15 cellular contexts compared by ENCODE assay signal in genomic region chr5:144812770-144813169, GRCh38.
DNase-seq lines count a peak whose midpoint lies in the region; ATAC-seq and TF ChIP-seq lines count a peak whose summit lies in the region.
"Had no signal": no experiment of that assay in that cellular context is flagged by ENCODE, and none has a peak within 500 bp of the region (broad histone marks: within the 10 kb centered on the region; RNA-seq: fewer than 3 reads in every experiment).

No MANE protein-coding gene starts in this region.

- TF ChIP-seq CTCF in PC-3 (conservative IDR thresholded peaks at IDR 0.05; ENCODE audit: low read depth, low read length): no peak
- no peak for TF ChIP-seq CTCF in fibroblast of mammary gland (conservative IDR thresholded peaks at IDR 0.05; ENCODE audit: control insufficient read depth, insufficient read depth, low read depth, low read length)

- H3K79me2 ChIP-seq in PC-3 (ENCODE audit: low read length) (no peaks in the 10 kb centered on the region), trophoblast cell (ENCODE audit: control insufficient read depth, insufficient read depth, low read length, poor library complexity) (no peaks in the 10 kb centered on the region)

- POLR2A ChIA-PET in PC-3 (lab: Charles Lee; ENCODE audit: unreplicated experiment): no interaction called here

- no peak overlapping the region for H4K12ac ChIP-seq in trophoblast cell (ENCODE audit: low read depth, low read length)

- no peak overlapping the region for H3K23ac ChIP-seq in trophoblast cell (ENCODE audit: low read length)

- H3K4ac ChIP-seq in trophoblast cell (ENCODE audit: low read depth, low read length): no peak overlapping the region

- no peak overlapping the region for H2AK5ac ChIP-seq in trophoblast cell (ENCODE audit: low read length)

- no peak overlapping the region for H3K14ac ChIP-seq in trophoblast cell (ENCODE audit: low read length)

- WGBS in trophoblast cell (ENCODE audit: extremely low coverage, insufficient coverage, insufficient read length): no CpG with 5 or more reads among the region's 2 CpGs

- H3K4me1 ChIP-seq in PC-3 (ENCODE audit: insufficient read depth, low read length): no peaks in the 10 kb centered on the region
- H3K4me1 ChIP-seq in trophoblast cell (ENCODE audit: control insufficient read depth in 1 of 2, insufficient read depth in 2 of 2, low read length in 2 of 2): no peaks in the 10 kb centered on the region
- H3K4me1 ChIP-seq: right lobe of liver, stomach had no signal

- H3K18ac ChIP-seq in trophoblast cell (ENCODE audit: low read length): no peak overlapping the region

- CTCF ChIA-PET in PC-3 (lab: Charles Lee): no interaction called here

- no peak for TF ChIP-seq POLR2A in erythroblast (IDR thresholded peaks at IDR 0.05; ENCODE audit: low read length)

- H3K4me3 ChIP-seq in PC-3 (ENCODE audit: low read length): no peak overlapping the region
- H3K4me3 ChIP-seq in fibroblast of mammary gland (ENCODE audit: control insufficient read depth, low read depth, low read length): no peak overlapping the region
- H3K4me3 ChIP-seq in trophoblast cell (ENCODE audit: low read depth, low read length): no peak overlapping the region
- H3K4me3 ChIP-seq: cardiac muscle cell, right lobe of liver, stomach had no signal

- no peaks in the 10 kb centered on the region for H4K20me1 ChIP-seq in PC-3 (ENCODE audit: low read length)

- DNase-seq in EH (ENCODE audit: low read depth): peak; percentile 99
- DNase-seq in PC-3: peak; percentile 17
- DNase-seq in fibroblast of mammary gland (ENCODE audit: low read depth): peak; percentile 95
- peak; percentile 1 to 20 for DNase-seq in trophoblast cell
- no peak for DNase-seq in middle frontal gyrus (ENCODE audit: extremely low spot score, low spot score)
- DNase-seq in erythroblast (lab: John Stamatoyannopoulos, UW): no peak
- DNase-seq: activated CD4-positive, alpha-beta T cell treated with anti-CD3 and anti-CD28 coated beads, Interleukin-2, amount 10 ng/mL, durations not matched to agents 7 days and 5 days; immature natural killer cell; naive thymus-derived CD8-positive, alpha-beta T cell; right lobe of liver; stomach had no signal

- no peak overlapping the region for H4K8ac ChIP-seq in trophoblast cell (ENCODE audit: low read depth, low read length)

- no peaks in the 10 kb centered on the region for H3K36me3 ChIP-seq in PC-3 (ENCODE audit: low read depth, low read length)
- no peaks in the 10 kb centered on the region for H3K36me3 ChIP-seq in trophoblast cell (ENCODE audit: control insufficient read depth in 1 of 2, insufficient read depth in 2 of 2, low read length in 2 of 2)
- H3K36me3 ChIP-seq: cardiac muscle cell, right lobe of liver, stomach had no signal

- H3K9me2 ChIP-seq in PC-3 (replicated peaks; ENCODE audit: low read length): no peaks in the 10 kb centered on the region

- no peak overlapping the region for H2BK120ac ChIP-seq in trophoblast cell (ENCODE audit: insufficient read depth, low read length, poor library complexity)

- H3K9me3 ChIP-seq in PC-3 (ENCODE audit: low read length) (no peaks in the 10 kb centered on the region), trophoblast cell (ENCODE audit: insufficient read depth, low read depth, low read length) (no peaks in the 10 kb centered on the region)
- H3K9me3 ChIP-seq: right lobe of liver, stomach had no signal

- H2BK12ac ChIP-seq in trophoblast cell (ENCODE audit: low read length): no peak overlapping the region

- no TSS peak for BruUV-seq in PC-3 (replicated peaks; lab: Mats Ljungman, UMichigan)

- ATAC-seq in PC-3: no peak
- ATAC-seq in GM21360 (IDR thresholded peaks at IDR 0.05; ENCODE audit: unreplicated experiment): no peak
- ATAC-seq in HG03354 (IDR thresholded peaks at IDR 0.05; ENCODE audit: poor library complexity, severe bottlenecking, unreplicated experiment): no peak
- ATAC-seq: activated T-helper 17 cell treated with anti-CD3 and anti-CD28 coated beads, Interleukin-2, amount 50 U/mL, for 72 hours; naive thymus-derived CD8-positive, alpha-beta T cell; right lobe of liver had no signal

- H3F3A ChIP-seq in PC-3 (ENCODE audit: low read length, unreplicated experiment): no peaks in the 10 kb centered on the region

- no peaks in the 10 kb centered on the region for H3K79me1 ChIP-seq in trophoblast cell (ENCODE audit: low read length)

- H3K9ac ChIP-seq in PC-3 (ENCODE audit: low read length): no peak overlapping the region
- no peak overlapping the region for H3K9ac ChIP-seq in trophoblast cell (ENCODE audit: low read length)

- H4K91ac ChIP-seq in trophoblast cell (ENCODE audit: low read depth, low read length): no peak overlapping the region

- H2AFZ ChIP-seq in PC-3 (ENCODE audit: low read length) (no peak overlapping the region), trophoblast cell (ENCODE audit: insufficient read depth, low read length, poor library complexity) (no peak overlapping the region)

- no peak overlapping the region for H2BK5ac ChIP-seq in trophoblast cell (ENCODE audit: low read depth, low read length, poor library complexity)

- intact Hi-C loops in PC-3 (cut with micrococcal nuclease): no loop called here

- H3K27ac ChIP-seq in PC-3 (ENCODE audit: low read length) (no peak overlapping the region), trophoblast cell (ENCODE audit: low read depth, low read length) (no peak overlapping the region)
- H3K27ac ChIP-seq: cardiac muscle cell, right lobe of liver, stomach had no signal

- H3K4me2 ChIP-seq in PC-3 (ENCODE audit: low read length) (no peak overlapping the region), trophoblast cell (ENCODE audit: low read length) (no peak overlapping the region)

- H3K27me3 ChIP-seq in PC-3 (ENCODE audit: low read length): no peaks in the 10 kb centered on the region
- H3K27me3 ChIP-seq in trophoblast cell (ENCODE audit: insufficient read depth, low read length): no peaks in the 10 kb centered on the region
- H3K27me3 ChIP-seq: cardiac muscle cell, right lobe of liver, stomach had no signal

Comparison
In these comparisons a context has a peak if more than half of its experiments do, and no peak if none do; other contexts are left out.
1. DNase-seq: peak in EH (single experiment), PC-3 (single experiment), fibroblast of mammary gland (single experiment) and trophoblast cell (2 of 2); none in middle frontal gyrus (single experiment) and erythroblast (0 of 2).